In genomic region chr16:78761427-78761826, GRCh38 we compare ENCODE assay signal across 14 cellular contexts.
A peak's percentile ranks its signal among the peaks of the same experiment; 100 is the strongest.
DNase-seq lines count a peak whose midpoint lies in the region; ATAC-seq and TF ChIP-seq lines count a peak whose summit lies in the region.
"Had no signal": no experiment of that assay in that cellular context is flagged by ENCODE, and none has a peak within 500 bp of the region (broad histone marks: within the 10 kb centered on the region; RNA-seq: fewer than 3 reads in every experiment).

No MANE protein-coding gene starts in this region.

- peak; percentile 30 for DNase-seq in stimulated activated CD4-positive, alpha-beta T cell treated with anti-CD3 and anti-CD28 coated beads, Interleukin-4, amount 100 ng/mL, for 24 hours
- no peak for DNase-seq in stimulated activated CD4-positive, alpha-beta T cell treated with anti-CD3 and anti-CD28 coated beads, Interleukin-15, amount 100 ng/mL, for 24 hours
- DNase-seq in NAMALWA (ENCODE audit: low spot score), result no peak
- DNase-seq in naive thymus-derived CD8-positive, alpha-beta T cell, result no peak
- no peak for DNase-seq in OCI-M1 (lab: John Stamatoyannopoulos, UW)
- no peak for DNase-seq in chondrocyte (ENCODE audit: low spot score)
- DNase-seq: activated naive CD4-positive, alpha-beta T cell treated with anti-CD3 and anti-CD28 coated beads for 36 hours; effector CD4-positive, alpha-beta T cell; hypothalamus; naive B cell; NCI-H524 had no signal

- H3K27ac Mint-ChIP-seq in naive thymus-derived CD8-positive, alpha-beta T cell, result no peak overlapping the region
- H3K27ac Mint-ChIP-seq in chondrocyte (ENCODE audit: unreplicated experiment), result no peak overlapping the region
- H3K27ac Mint-ChIP-seq: activated naive CD4-positive, alpha-beta T cell treated with anti-CD3 and anti-CD28 coated beads for 36 hours; T-helper 1 cell treated with Interleukin-12 subunit alpha and Interleukin-12 subunit beta and Interleukin-4 antibody, amounts not matched to agents 30 μg/mL and 1 μg/mL, for 36 hours had no signal

- POLR2A ChIA-PET in naive thymus-derived CD8-positive, alpha-beta T cell (lab: Charles Lee), result no interaction called here

- TF ChIP-seq CTCF in chondrocyte (IDR thresholded peaks at IDR 0.05), result no peak

- no peaks in the 10 kb centered on the region for H3K27me3 Mint-ChIP-seq in naive thymus-derived CD8-positive, alpha-beta T cell
- H3K27me3 Mint-ChIP-seq in chondrocyte (ENCODE audit: low read depth), result no peaks in the 10 kb centered on the region
- H3K27me3 Mint-ChIP-seq: naive B cell had no signal

- peak; percentile 89 for ATAC-seq in HG02678 (IDR thresholded peaks at IDR 0.05; ENCODE audit: unreplicated experiment)
- peak; percentile 89 for ATAC-seq in HG03520 (IDR thresholded peaks at IDR 0.05; ENCODE audit: unreplicated experiment)
- no peak for ATAC-seq in naive thymus-derived CD8-positive, alpha-beta T cell

- peaks cover 0 to 8% (median 3%) of the 10 kb centered on the region in 9 donors for H3K9me3 Mint-ChIP-seq in naive thymus-derived CD8-positive, alpha-beta T cell
- H3K9me3 Mint-ChIP-seq in chondrocyte (ENCODE audit: low read depth), result no peaks in the 10 kb centered on the region
- H3K9me3 Mint-ChIP-seq: naive B cell; T-helper 1 cell treated with Interleukin-12 subunit alpha and Interleukin-12 subunit beta and Interleukin-4 antibody, amounts not matched to agents 30 μg/mL and 1 μg/mL, for 36 hours had no signal

- no peak overlapping the region for H3K4me3 Mint-ChIP-seq in naive thymus-derived CD8-positive, alpha-beta T cell
- no peak overlapping the region for H3K4me3 Mint-ChIP-seq in chondrocyte (ENCODE audit: unreplicated experiment)
- H3K4me3 Mint-ChIP-seq: activated naive CD4-positive, alpha-beta T cell treated with anti-CD3 and anti-CD28 coated beads for 36 hours; T-helper 1 cell treated with Interleukin-12 subunit alpha and Interleukin-12 subunit beta and Interleukin-4 antibody, amounts not matched to agents 30 μg/mL and 1 μg/mL, for 36 hours had no signal

- H3K36me3 Mint-ChIP-seq in naive thymus-derived CD8-positive, alpha-beta T cell, result peaks cover 0 to 11% (median 0%) of the 10 kb centered on the region in 3 donors
- no peaks in the 10 kb centered on the region for H3K36me3 Mint-ChIP-seq in chondrocyte (ENCODE audit: low read depth)

- no peaks in the 10 kb centered on the region for H3K4me1 Mint-ChIP-seq in naive thymus-derived CD8-positive, alpha-beta T cell
- H3K4me1 Mint-ChIP-seq in chondrocyte (ENCODE audit: low read depth), result no peaks in the 10 kb centered on the region

Comparison
In these comparisons a context has a peak if more than half of its experiments do, and no peak if none do; other contexts are left out.
1. ATAC-seq: peak in HG02678 (single experiment) and HG03520 (single experiment); none in naive thymus-derived CD8-positive, alpha-beta T cell (0 of 2).